Comparison of ENCODE assay signal across 1 cellular context in genomic region chr6:165834613-165835259, GRCh38.
TF ChIP-seq lines count a peak whose summit lies in the region.

No MANE protein-coding gene starts in this region.

TF ChIP-seq in IMR-90, 13 proteins besides CTCF, POLR2A, EP300 and RAD21 (continued from another document):
- TF ChIP-seq NFE2L2 (IDR thresholded peaks at IDR 0.05; ENCODE audit: low read depth, low read length) (no peak), MAZ (IDR thresholded peaks at IDR 0.05; ENCODE audit: borderline replicate concordance, low read depth, low read length) (no peak), RCOR1 (IDR thresholded peaks at IDR 0.05; ENCODE audit: insufficient replicate concordance, low read length) (no peak), MAFK (IDR thresholded peaks at IDR 0.05; ENCODE audit: low read depth, low read length) (no peak), CHD1 (IDR thresholded peaks at IDR 0.05; ENCODE audit: low read depth, low read length) (no peak), CEBPB (IDR thresholded peaks at IDR 0.05; ENCODE audit: low read depth, low read length) (no peak), USF2 (IDR thresholded peaks at IDR 0.05; ENCODE audit: low read depth, low read length) (no peak; the same call in 1 of the 2 replicates), BHLHE40 (IDR thresholded peaks at IDR 0.05; ENCODE audit: low read depth, low read length) (no peak), SMC3 (IDR thresholded peaks at IDR 0.05; ENCODE audit: low read depth, low read length) (no peak)
